In genomic region chr2:73267008-73267407, GRCh38 we compare ENCODE assay signal across 24 cellular contexts. TPM values are rescaled to one million over a fixed set of nuclear protein-coding genes. Genes with fewer than 3 reads are reported as not detected.
"Had no signal": no experiment of that assay in that cellular context is flagged by ENCODE, and none has a peak within 500 bp of the region (broad histone marks: within the 10 kb centered on the region; RNA-seq: fewer than 3 reads in every experiment).

No MANE protein-coding gene starts in this region.

- ATAC-seq: activated CD8-positive, alpha-beta T cell treated with anti-CD3 and anti-CD28 coated beads, Interleukin-2, amount 10 ng/mL, durations not matched to agents 7 days and 5 days; gastrocnemius medialis; natural killer cell; stimulated activated effector memory CD8-positive, alpha-beta T cell treated with anti-CD3 and anti-CD28 coated beads, Interleukin-12 subunit alpha, Interleukin-12 subunit beta, amount 100 ng/mL, for 72 hours; stimulated activated naive CD8-positive, alpha-beta T cell treated with anti-CD3 and anti-CD28 coated beads, Interleukin-15, amount 100 ng/mL, for 72 hours had no signal

- H3K9me3 Mint-ChIP-seq: activated naive CD4-positive, alpha-beta T cell treated with anti-CD3 and anti-CD28 coated beads, Interleukin-2, amount 50 U/mL, for 24 hours; activated T-helper 1 cell treated with anti-CD3 and anti-CD28 coated beads, Interleukin-12 subunit alpha, Interleukin-12 subunit beta, Interleukin-2, Interleukin-4 antibody, amounts not matched to agents 30 ng/mL and 10 ng/mL and 1 ng/mL, durations not matched to agents 14 hours and 24 hours and 36 hours; endodermal cell; mesothelial cell of epicardium; natural killer cell; stimulated activated effector memory CD8-positive, alpha-beta T cell treated with anti-CD3 and anti-CD28 coated beads, Interleukin-12 subunit alpha, Interleukin-12 subunit beta, amount 100 ng/mL, for 72 hours; stimulated activated naive CD8-positive, alpha-beta T cell treated with anti-CD3 and anti-CD28 coated beads, Interleukin-15, amount 100 ng/mL, for 72 hours had no signal

- H3K4me1 ChIP-seq: gastrocnemius medialis had no signal

- FAIRE-seq: TTC549 had no signal

- H3K27me3 Mint-ChIP-seq: activated naive CD4-positive, alpha-beta T cell treated with anti-CD3 and anti-CD28 coated beads, Interleukin-2, amount 50 U/mL, for 24 hours; stimulated activated naive CD8-positive, alpha-beta T cell treated with anti-CD3 and anti-CD28 coated beads, Interleukin-15, amount 100 ng/mL, for 72 hours had no signal

- H3K9me3 ChIP-seq: esophagus squamous epithelium, gastrocnemius medialis, left ventricle myocardium inferior, ovary, prostate gland, right atrium auricular region, tibial artery had no signal

- H3K27me3 ChIP-seq: ovary had no signal

- H3K27ac ChIP-seq: coronary artery, esophagus squamous epithelium, gastrocnemius medialis, left ventricle myocardium inferior, ovary, prostate gland, right atrium auricular region, skin epidermis, tibial artery, WERI-Rb-1 had no signal

- H3K4me3 ChIP-seq: coronary artery, esophagus squamous epithelium, gastrocnemius medialis, left ventricle myocardium inferior, ovary, prostate gland, right atrium auricular region, skin epidermis, tibial artery had no signal

- DNase-seq: activated CD4-positive, alpha-beta T cell treated with anti-CD3 and anti-CD28 coated beads, Interleukin-2, amount 50 U/mL, for 1 hour; activated CD4-positive, CD25-positive, alpha-beta regulatory T cell treated with anti-CD3 and anti-CD28 coated beads, Interleukin-2, amount 50 U/mL, for 72 hours; activated CD8-positive, alpha-beta T cell treated with anti-CD3 and anti-CD28 coated beads, Interleukin-2, amount 10 ng/mL, durations not matched to agents 7 days and 5 days; activated gamma-delta T cell treated with Interleukin-2 at 50 U/mL for 16 hours; cerebellar nuclear complex; endodermal cell; esophagus squamous epithelium; gastrocnemius medialis; left ventricle myocardium inferior; natural killer cell; ovary; stimulated activated CD4-positive, alpha-beta T cell treated with anti-CD3 and anti-CD28 coated beads, Interleukin-1b, Interleukin-23, amount 100 ng/mL, for 48 hours; stimulated activated naive CD8-positive, alpha-beta T cell treated with anti-CD3 and anti-CD28 coated beads, Interleukin-15, amount 100 ng/mL, for 72 hours; tibial artery; WERI-Rb-1 had no signal

- H3K27ac Mint-ChIP-seq: activated CD8-positive, alpha-beta T cell treated with anti-CD3 and anti-CD28 coated beads, Interleukin-2, amount 10 ng/mL, durations not matched to agents 7 days and 5 days; activated naive CD4-positive, alpha-beta T cell treated with anti-CD3 and anti-CD28 coated beads, Interleukin-2, amount 50 U/mL, for 24 hours; activated T-helper 1 cell treated with anti-CD3 and anti-CD28 coated beads, Interleukin-12 subunit alpha, Interleukin-12 subunit beta, Interleukin-2, Interleukin-4 antibody, amounts not matched to agents 30 ng/mL and 10 ng/mL and 1 ng/mL, durations not matched to agents 14 hours and 24 hours and 36 hours; endodermal cell; mesothelial cell of epicardium; natural killer cell; stimulated activated effector memory CD8-positive, alpha-beta T cell treated with anti-CD3 and anti-CD28 coated beads, Interleukin-12 subunit alpha, Interleukin-12 subunit beta, amount 100 ng/mL, for 72 hours; stimulated activated naive CD8-positive, alpha-beta T cell treated with anti-CD3 and anti-CD28 coated beads, Interleukin-15, amount 100 ng/mL, for 72 hours had no signal

- H3K36me3 Mint-ChIP-seq: mesothelial cell of epicardium, natural killer cell had no signal

- H3K4me3 Mint-ChIP-seq: activated CD8-positive, alpha-beta T cell treated with anti-CD3 and anti-CD28 coated beads, Interleukin-2, amount 10 ng/mL, durations not matched to agents 7 days and 5 days; endodermal cell; mesothelial cell of epicardium had no signal

- H3K36me3 ChIP-seq: esophagus squamous epithelium, gastrocnemius medialis, left ventricle myocardium inferior, ovary, prostate gland, right atrium auricular region had no signal

RNA-seq across cellular contexts. Expression of gene EGR4, which starts 26.3 kb away (rescaled TPM):
- total RNA-seq: activated CD8-positive, alpha-beta T cell treated with anti-CD3 and anti-CD28 coated beads, Interleukin-2, amount 10 ng/mL, durations not matched to agents 7 days and 5 days; gastrocnemius medialis; left ventricle myocardium inferior had no signal
